Comparison of ENCODE assay signal across 1 cellular context in the genomic region with DNA sequence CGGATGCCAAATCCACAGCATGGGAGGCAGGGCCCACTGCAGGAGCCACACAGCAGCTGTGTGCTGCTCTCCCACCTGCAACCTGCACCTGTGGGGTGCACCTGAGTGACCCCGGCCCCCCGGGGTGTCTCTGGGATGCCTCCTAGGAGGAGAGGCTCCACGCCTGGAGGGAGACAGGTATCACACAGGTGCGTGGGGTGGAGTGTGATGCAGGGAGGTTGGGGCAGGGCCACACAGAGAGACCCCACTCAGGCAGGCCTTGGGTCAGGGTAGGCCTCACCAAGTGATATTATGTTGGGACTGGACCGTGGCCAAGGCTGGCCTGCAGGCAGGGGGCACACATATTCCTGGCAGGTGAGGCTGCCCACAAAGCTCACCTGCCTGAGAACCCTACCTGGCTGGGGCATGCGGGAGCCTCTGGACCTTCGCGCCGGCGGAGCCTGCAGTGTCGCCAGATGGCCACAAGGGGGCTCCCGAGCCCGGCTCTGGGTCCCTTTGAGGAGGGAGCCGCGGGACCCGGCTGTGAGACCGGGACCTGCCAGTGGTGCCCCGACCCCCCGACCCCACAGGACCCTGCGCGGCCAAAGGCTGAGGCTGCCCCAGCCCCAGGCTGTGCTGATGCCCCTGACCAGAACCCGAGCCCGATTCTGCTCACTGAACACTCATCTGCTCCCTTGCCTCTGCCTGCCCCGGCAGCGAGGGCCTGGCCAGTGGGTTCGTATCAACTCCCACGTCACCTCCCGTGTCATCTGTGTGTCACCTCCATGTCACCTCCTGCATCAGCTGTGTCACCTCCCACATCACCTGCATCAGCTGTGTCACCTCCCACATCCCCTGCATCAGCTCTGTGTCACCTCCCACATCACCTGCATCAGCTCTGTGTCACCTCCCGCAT.
TF ChIP-seq lines count a peak whose summit lies in the region.

No MANE protein-coding gene starts in this region.

TF ChIP-seq in H1, 55 proteins besides CTCF, POLR2A, EP300 and RAD21:
- TF ChIP-seq GABPA (IDR thresholded peaks at IDR 0.05; ENCODE audit: borderline replicate concordance, insufficient read depth, low read length), result no peak
- no peak for TF ChIP-seq TAF1 (IDR thresholded peaks at IDR 0.05; ENCODE audit: low read depth, low read length)
- no peak for TF ChIP-seq RFX5 (IDR thresholded peaks at IDR 0.05; ENCODE audit: borderline replicate concordance, low read depth, low read length)
- no peak for TF ChIP-seq ZNF274 (IDR thresholded peaks at IDR 0.05; ENCODE audit: borderline replicate concordance, extremely low read depth, low read length)
- no peak for TF ChIP-seq CREB1 (IDR thresholded peaks at IDR 0.05)
- TF ChIP-seq CTBP2 (IDR thresholded peaks at IDR 0.05; ENCODE audit: borderline replicate concordance, insufficient read depth, insufficient read length, low read length), result no peak
- no peak for TF ChIP-seq SIX5 (IDR thresholded peaks at IDR 0.05; ENCODE audit: low read depth, low read length)
- no peak for TF ChIP-seq SIRT6 (IDR thresholded peaks at IDR 0.05; ENCODE audit: low read length)
- no peak for TF ChIP-seq CBX5 (IDR thresholded peaks at IDR 0.05; ENCODE audit: low read depth, low read length)
- TF ChIP-seq SP1 (IDR thresholded peaks at IDR 0.05; ENCODE audit: low read depth, low read length), result no peak
